In genomic region chr2:64228923-64229322, GRCh38 we compare ENCODE assay signal across 10 cellular contexts.
DNase-seq lines count a peak whose midpoint lies in the region; ATAC-seq, FAIRE-seq and TF ChIP-seq lines count a peak whose summit lies in the region.
"Had no signal": no experiment of that assay in that cellular context is flagged by ENCODE, and none has a peak within 500 bp of the region (broad histone marks: within the 10 kb centered on the region; RNA-seq: fewer than 3 reads in every experiment).

No MANE protein-coding gene starts in this region.

- DNase-seq in OCI-LY7 (ENCODE audit: low spot score) (no peak), endothelial cell of umbilical vein (ENCODE audit: low read depth, low spot score) (no peak), osteocyte (ENCODE audit: extremely low spot score, unreplicated experiment) (no peak), ovary (no peak)

- no peak overlapping the region for H3K9ac ChIP-seq in endothelial cell of umbilical vein (replicated peaks; ENCODE audit: extremely low read depth, insufficient read depth, low read length)

- dilution Hi-C loops in endothelial cell of umbilical vein (cut with MboI; ENCODE audit: extremely low pct_ligation_motif_present, low sequenced_read_pairs) = no loop called here

- H3K36me3 ChIP-seq in DOHH2 (ENCODE audit: control insufficient read depth, low read length) = peaks cover 7% of the 10 kb centered on the region
- H3K36me3 ChIP-seq in OCI-LY7 (ENCODE audit: insufficient read depth, low read length) = no peaks in the 10 kb centered on the region; the same call in 1 of the 2 replicates
- no peaks in the 10 kb centered on the region for H3K36me3 ChIP-seq in endothelial cell of umbilical vein (ENCODE audit: control insufficient read depth in 2 of 2, extremely low read depth in 1 of 2, insufficient read depth in 2 of 2, low read length in 2 of 2)
- H3K36me3 ChIP-seq in ovary = no peaks in the 10 kb centered on the region

- 92 to 94% (median 92%) methylated on average over 3 of the region's 3 CpGs for WGBS in ovary, 3 donors

- POLR2A ChIA-PET in OCI-LY7 (lab: Charles Lee) = interaction anchor here (0.9 to 4.1 kb wide), 3 partner anchors 9 to 143 kb away, joined by 3 to 38 read pairs (median 9); no protein-coding TSS in a partner anchor
- POLR2A ChIA-PET in endothelial cell of umbilical vein (lab: Charles Lee) = interaction anchor here (1.2 kb wide), 1 partner anchor 33 kb away, joined by 3 read pairs; no protein-coding TSS in a partner anchor

- H3K9me3 ChIP-seq in DOHH2 (ENCODE audit: control insufficient read depth, insufficient read depth, low read length) (no peaks in the 10 kb centered on the region), OCI-LY7 (ENCODE audit: low read length) (no peaks in the 10 kb centered on the region), endothelial cell of umbilical vein (replicated peaks; ENCODE audit: control insufficient read depth, insufficient read depth, low read length) (no peaks in the 10 kb centered on the region), ovary (no peaks in the 10 kb centered on the region)

- H3K4me3 Mint-ChIP-seq in osteocyte (ENCODE audit: unreplicated experiment) = peak overlapping the region; percentile 80

- peak overlapping the region; percentile 73 for H3K27ac Mint-ChIP-seq in osteocyte (ENCODE audit: unreplicated experiment)

- H3K4me1 ChIP-seq in DOHH2 (ENCODE audit: control insufficient read depth, low read length) = peaks cover 23% of the 10 kb centered on the region
- H3K4me1 ChIP-seq in OCI-LY7 (ENCODE audit: insufficient read depth, low read length, poor library complexity, severe bottlenecking) = peaks cover 21% of the 10 kb centered on the region
- peaks cover 9% of the 10 kb centered on the region for H3K4me1 ChIP-seq in endothelial cell of umbilical vein (ENCODE audit: control insufficient read depth, extremely low read depth, insufficient read depth, low read length)
- no peaks in the 10 kb centered on the region for H3K4me1 ChIP-seq in ovary (ENCODE audit: insufficient read depth)

- peak overlapping the region; percentile 73 for H3K4me2 ChIP-seq in DOHH2 (ENCODE audit: low read length)
- peak overlapping the region; percentile 90 for H3K4me2 ChIP-seq in OCI-LY7 (ENCODE audit: low read length)
- peak overlapping the region; percentile 98 for H3K4me2 ChIP-seq in endothelial cell of umbilical vein (ENCODE audit: insufficient read depth, low read length)

- H3K27me3 ChIP-seq in DOHH2 (ENCODE audit: control insufficient read depth, low read length) (no peaks in the 10 kb centered on the region), endothelial cell of umbilical vein (ENCODE audit: control insufficient read depth in 2 of 2, insufficient read depth in 2 of 2, low read length in 2 of 2) (no peaks in the 10 kb centered on the region), ovary (no peaks in the 10 kb centered on the region)

- no peaks in the 10 kb centered on the region for H3K9me1 ChIP-seq in endothelial cell of umbilical vein (replicated peaks; ENCODE audit: control insufficient read depth, extremely low read depth, insufficient read depth, low read length)

- H4K20me1 ChIP-seq in DOHH2 (ENCODE audit: control insufficient read depth, insufficient read depth, low read depth, low read length) (no peaks in the 10 kb centered on the region), OCI-LY7 (ENCODE audit: insufficient read depth, low read length) (no peaks in the 10 kb centered on the region), endothelial cell of umbilical vein (replicated peaks; ENCODE audit: control insufficient read depth, extremely low read depth, insufficient read depth, low read length) (no peaks in the 10 kb centered on the region)

- H3K4me3 ChIP-seq in DOHH2 (ENCODE audit: low read length) (peak overlapping the region; percentile 70), OCI-LY7 (ENCODE audit: low read depth, low read length, poor library complexity, severe bottlenecking) (peak overlapping the region; percentile 70), endothelial cell of umbilical vein (replicated peaks in 1 of 3; ENCODE audit: insufficient read depth in 1 of 3, low read depth in 1 of 3, low read length in 3 of 3) (peak overlapping the region in 1 of 3 experiments; percentile 70), ovary (no peak overlapping the region)

- H3K79me2 ChIP-seq in DOHH2 (ENCODE audit: control insufficient read depth, low read length) = no peaks in the 10 kb centered on the region
- no peaks in the 10 kb centered on the region for H3K79me2 ChIP-seq in OCI-LY7 (ENCODE audit: insufficient read depth, low read depth, low read length)
- no peaks in the 10 kb centered on the region for H3K79me2 ChIP-seq in endothelial cell of umbilical vein (ENCODE audit: control insufficient read depth, insufficient read depth, low read length)

- ATAC-seq in HG03432 (IDR thresholded peaks at IDR 0.05; ENCODE audit: unreplicated experiment) (no peak), HG03097 (IDR thresholded peaks at IDR 0.05; ENCODE audit: low FRiP score, unreplicated experiment) (no peak), HG03521 (IDR thresholded peaks at IDR 0.05; ENCODE audit: unreplicated experiment) (no peak)

- TF ChIP-seq POLR2A in endothelial cell of umbilical vein (IDR thresholded peaks at IDR 0.05; ENCODE audit: low read depth, low read length) (no peak), ovary (IDR thresholded peaks at IDR 0.05) (no peak)

- TF ChIP-seq CTCF in DOHH2 (IDR thresholded peaks at IDR 0.05; ENCODE audit: low read depth, low read length, poor library complexity, severe bottlenecking) = no peak
- TF ChIP-seq CTCF in OCI-LY7 (conservative IDR thresholded peaks at IDR 0.05; ENCODE audit: low read length) = no peak
- no peak for TF ChIP-seq CTCF in endothelial cell of umbilical vein (IDR thresholded peaks at IDR 0.05; ENCODE audit: extremely low read depth in 1 of 2, insufficient read depth in 1 of 2, low read depth in 1 of 2, low read length in 2 of 2)
- TF ChIP-seq CTCF in osteocyte (IDR thresholded peaks at IDR 0.05) = no peak
- no peak for TF ChIP-seq CTCF in ovary (IDR thresholded peaks at IDR 0.05)

- CTCF ChIA-PET in OCI-LY7 (lab: Charles Lee; ENCODE audit: unreplicated experiment) (no interaction called here), endothelial cell of umbilical vein (lab: Charles Lee) (interaction anchor here (1.3 to 1.8 kb wide), 4 partner anchors 33 to 259 kb away, joined by 4 to 20 read pairs (median 10); no protein-coding TSS in a partner anchor)

- no peaks in the 10 kb centered on the region for H3K36me3 Mint-ChIP-seq in osteocyte (ENCODE audit: unreplicated experiment)

- H3K27me3 Mint-ChIP-seq in osteocyte (ENCODE audit: unreplicated experiment) = peaks cover 2% of the 10 kb centered on the region

- H3K9me3 Mint-ChIP-seq in osteocyte (ENCODE audit: unreplicated experiment) = no peaks in the 10 kb centered on the region

- TF ChIP-seq EP300 in ovary (IDR thresholded peaks at IDR 0.05) = no peak

- BruUV-seq in OCI-LY7 (replicated peaks; lab: Mats Ljungman, UMichigan) (no TSS peak), endothelial cell of umbilical vein (replicated peaks; lab: Mats Ljungman, UMichigan) (no TSS peak)

- no peaks in the 10 kb centered on the region for H3F3A ChIP-seq in DOHH2 (ENCODE audit: control insufficient read depth, insufficient read depth)

- H2AFZ ChIP-seq in OCI-LY7 (ENCODE audit: low read length) (peak overlapping the region; percentile 95; the same call in 1 of the 2 replicates), endothelial cell of umbilical vein (ENCODE audit: low read depth, low read length) (peak overlapping the region; percentile 99)

- no peak for FAIRE-seq in endothelial cell of umbilical vein (lab: Jason Lieb, UNC)
- FAIRE-seq: G401.6, H54 had no signal

- H3K4me1 Mint-ChIP-seq in osteocyte (ENCODE audit: unreplicated experiment) = peaks cover 16% of the 10 kb centered on the region

- intact Hi-C loops in OCI-LY7 (cut with micrococcal nuclease; ENCODE audit: unreplicated experiment) = no loop called here
- intact Hi-C loops in endothelial cell of umbilical vein (cut with micrococcal nuclease) = loop anchor here (1.0 kb wide), 2 partner anchors 34 to 85 kb away; partner anchors contain the start of gene PELI1
- intact Hi-C loops in ovary (cut with DNase I) = no loop called here

- H3K9me2 ChIP-seq in DOHH2 (replicated peaks; ENCODE audit: control insufficient read depth, low read length) (no peaks in the 10 kb centered on the region), OCI-LY7 (ENCODE audit: insufficient read depth, low read length) (no peaks in the 10 kb centered on the region)

- H3K27ac ChIP-seq in DOHH2 (ENCODE audit: low read depth, low read length) (peak overlapping the region; percentile 60), OCI-LY7 (ENCODE audit: low read depth, low read length, poor library complexity, severe bottlenecking) (peak overlapping the region; percentile 76), endothelial cell of umbilical vein (ENCODE audit: insufficient read depth, low read depth, low read length) (no peak overlapping the region), ovary (peak overlapping the region in 1 of 2 donors; percentile 51)

TF ChIP-seq in endothelial cell of umbilical vein, 7 proteins besides CTCF, POLR2A, EP300 and RAD21:
- TF ChIP-seq POLR2AphosphoS5 (IDR thresholded peaks at IDR 0.05; ENCODE audit: insufficient read depth, low read depth, low read length) = no peak
- no peak for TF ChIP-seq MYC (IDR thresholded peaks at IDR 0.05; ENCODE audit: low read depth, low read length)
- TF ChIP-seq FOS (IDR thresholded peaks at IDR 0.05; ENCODE audit: borderline replicate concordance, insufficient read depth, low read length) = no peak
- no peak for TF ChIP-seq GATA2 (IDR thresholded peaks at IDR 0.05; ENCODE audit: insufficient read depth, insufficient read length, low read depth, low read length)
- no peak for TF ChIP-seq JUN (IDR thresholded peaks at IDR 0.05; ENCODE audit: borderline replicate concordance, insufficient read depth, insufficient read length, low read depth)
- TF ChIP-seq, protein P1, sequence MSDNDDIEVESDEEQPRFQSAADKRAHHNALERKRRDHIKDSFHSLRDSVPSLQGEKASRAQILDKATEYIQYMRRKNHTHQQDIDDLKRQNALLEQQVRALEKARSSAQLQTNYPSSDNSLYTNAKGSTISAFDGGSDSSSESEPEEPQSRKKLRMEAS (IDR thresholded peaks at IDR 0.05; ENCODE audit: insufficient read depth, insufficient read length) = no peak
- TF ChIP-seq EZH2 (IDR thresholded peaks at IDR 0.05; ENCODE audit: borderline replicate concordance, low read depth, low read length, severe bottlenecking) = no peak
